In the genomic region with DNA sequence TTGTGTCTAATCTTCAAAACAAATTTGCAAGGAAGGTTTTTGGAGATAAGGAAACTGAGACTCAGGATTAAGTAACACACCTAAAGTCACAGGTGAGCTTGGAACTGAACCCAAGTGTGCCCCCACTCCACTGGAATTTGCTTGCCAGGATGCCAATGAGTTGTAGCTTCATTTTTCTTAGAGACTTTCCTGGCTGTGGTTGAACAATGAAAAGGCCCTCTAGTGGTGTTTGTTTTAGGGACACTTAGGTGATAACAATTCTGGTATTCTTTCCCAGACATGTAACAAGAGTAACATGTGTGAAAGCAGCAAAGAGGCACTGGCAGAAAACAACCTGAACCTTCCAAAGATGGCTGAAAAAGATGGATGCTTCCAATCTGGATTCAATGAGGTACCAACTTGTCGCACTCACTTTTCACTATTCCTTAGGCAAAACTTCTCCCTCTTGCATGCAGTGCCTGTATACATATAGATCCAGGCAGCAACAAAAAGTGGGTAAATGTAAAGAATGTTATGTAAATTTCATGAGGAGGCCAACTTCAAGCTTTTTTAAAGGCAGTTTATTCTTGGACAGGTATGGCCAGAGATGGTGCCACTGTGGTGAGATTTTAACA, we compare ENCODE assay signal across 8 cellular contexts. TPM values are rescaled to one million over a fixed set of nuclear protein-coding genes. Genes with fewer than 3 reads are reported as not detected.
DNase-seq lines count a peak whose midpoint lies in the region; ATAC-seq and TF ChIP-seq lines count a peak whose summit lies in the region.

No MANE protein-coding gene starts in this region.

- peak; percentile 68 for TF ChIP-seq CTCF in MM.1S (IDR thresholded peaks at IDR 0.05; ENCODE audit: low read length)
- peak; percentile 46 for TF ChIP-seq CTCF in brain microvascular endothelial cell (IDR thresholded peaks at IDR 0.05; ENCODE audit: low read depth, low read length, missing control alignments)

- H3K4me3 Mint-ChIP-seq in naive B cell, result peak overlapping the region; percentile 38 to 95 (median 92)

- H3K27ac ChIP-seq in MM.1S (ENCODE audit: low read length) (no peak overlapping the region), brain microvascular endothelial cell (peak overlapping the region; percentile 96)

- H3K4me1 Mint-ChIP-seq in naive B cell, result peaks cover 47 to 75% (median 57%) of the 10 kb centered on the region in 3 donors

- peak overlapping the region in 4 of 6 donors; percentile 90 to 99 (median 98) for H3K27ac Mint-ChIP-seq in naive B cell

- in situ Hi-C loops in brain microvascular endothelial cell (cut with HindIII; ENCODE audit: low pct_ligation_motif_present, low sequenced_read_pairs), result loop anchor here (25.0 kb wide), 1 partner anchor 166 kb away; no protein-coding TSS in a partner anchor

- H3K79me2 ChIP-seq in MM.1S (ENCODE audit: low read length), result no peaks in the 10 kb centered on the region

- no peaks in the 10 kb centered on the region for H3K9me3 Mint-ChIP-seq in naive B cell

- H3K4me3 ChIP-seq in MM.1S (ENCODE audit: low read length) (no peak overlapping the region), brain microvascular endothelial cell (ENCODE audit: low read depth, low read length) (peak overlapping the region; percentile 75)

- no peaks in the 10 kb centered on the region for H3K9me2 ChIP-seq in MM.1S (replicated peaks; ENCODE audit: insufficient read depth, low read length)

- peak; percentile 15 for DNase-seq in SKM-1 treated with dmso at 0.1 percent for 144 hours (lab: John Stamatoyannopoulos, UW; ENCODE audit: unreplicated experiment)
- DNase-seq in SKM-1 (lab: John Stamatoyannopoulos, UW; ENCODE audit: unreplicated experiment), result no peak
- DNase-seq in MM.1S, result peak; percentile 68
- peak; percentile 32 for DNase-seq in brain microvascular endothelial cell
- DNase-seq in naive B cell, result peak; percentile 44
- DNase-seq in GM19238 (ENCODE audit: insufficient read length, low spot score), result no peak

- no peak overlapping the region for H3K9ac ChIP-seq in MM.1S (ENCODE audit: low read length)

- H3K27me3 Mint-ChIP-seq in naive B cell, result peaks cover 0 to under 1% (median 0%) of the 10 kb centered on the region in 3 donors

- H3K27me3 ChIP-seq in MM.1S (replicated peaks; ENCODE audit: insufficient read depth, low read length) (no peaks in the 10 kb centered on the region), brain microvascular endothelial cell (replicated peaks) (no peaks in the 10 kb centered on the region)

- peaks cover 25% of the 10 kb centered on the region for H3K4me1 ChIP-seq in MM.1S (ENCODE audit: low read length)

- H3F3A ChIP-seq in MM.1S (ENCODE audit: insufficient read depth, low read length), result 0 out of 2 replicates have a peak, but pooled peaks cover under 1% of the 10 kb centered on the region

- ATAC-seq in naive B cell (ENCODE audit: low read depth in 2 of 2) (no peak), HG02852 (IDR thresholded peaks at IDR 0.05; ENCODE audit: unreplicated experiment) (no peak), HG02970 (IDR thresholded peaks at IDR 0.05; ENCODE audit: low FRiP score, unreplicated experiment) (no peak)

- peaks cover 7 to 15% of the 10 kb centered on the region in 2 donors for H3K36me3 Mint-ChIP-seq in naive B cell

- H3K36me3 ChIP-seq in MM.1S (replicated peaks; ENCODE audit: insufficient read depth, low read length) (no peaks in the 10 kb centered on the region), brain microvascular endothelial cell (replicated peaks) (peaks cover 18% of the 10 kb centered on the region)

- H3K9me3 ChIP-seq in MM.1S (replicated peaks; ENCODE audit: insufficient read depth, low read length), result no peaks in the 10 kb centered on the region

- no peak overlapping the region for H2AFZ ChIP-seq in MM.1S (ENCODE audit: low read length)

- no peaks in the 10 kb centered on the region for H4K20me1 ChIP-seq in MM.1S (ENCODE audit: insufficient read depth, low read length)

- no peak overlapping the region for H3K4me2 ChIP-seq in MM.1S (ENCODE audit: low read depth, low read length)

RNA-seq across cellular contexts. Expression of a gene that starts 1.5 kb away (rescaled TPM):
- 10 to 100 TPM in 3 of 6 donors, 1 to 10 TPM in 3; 6.1 to 35.9 (median 9.4) TPM for polyA plus RNA-seq in naive B cell (ENCODE audit: low read depth in 6 of 6)

Comparison
In these comparisons a context has a peak if more than half of its experiments do, and no peak if none do; other contexts are left out.
1. DNase-seq: peak in SKM-1 treated with dmso at 0.1 percent for 144 hours (single experiment), MM.1S (single experiment), brain microvascular endothelial cell (single experiment) and naive B cell (single experiment); none in SKM-1 (single experiment) and GM19238 (single experiment).